9 cellular contexts compared by ENCODE assay signal in the genomic region with DNA sequence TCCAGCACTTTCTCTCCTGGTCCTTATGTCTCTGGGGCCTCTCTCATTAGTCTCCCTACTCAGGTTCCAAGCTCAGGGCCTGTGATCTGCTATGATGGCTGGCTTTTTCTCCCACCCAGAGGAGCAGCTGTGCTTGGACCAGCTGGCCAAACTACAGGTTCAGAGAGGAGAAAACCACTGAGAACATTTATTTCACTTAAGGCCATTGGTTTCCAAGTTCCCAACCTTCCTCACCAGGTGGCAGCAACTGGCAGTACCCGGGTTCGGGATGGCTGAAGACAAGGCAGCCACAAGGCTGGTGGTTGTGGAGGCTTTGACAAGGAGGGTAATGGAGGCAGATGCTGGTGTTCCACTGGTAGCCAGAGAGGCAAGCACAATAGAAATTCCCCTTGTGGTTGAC. TPM values are rescaled to one million over a fixed set of nuclear protein-coding genes. Genes with fewer than 3 reads are reported as not detected.
DNase-seq lines count a peak whose midpoint lies in the region; ATAC-seq and TF ChIP-seq lines count a peak whose summit lies in the region.
"Had no signal": no experiment of that assay in that cellular context is flagged by ENCODE, and none has a peak within 500 bp of the region (broad histone marks: within the 10 kb centered on the region; RNA-seq: fewer than 3 reads in every experiment).

No MANE protein-coding gene starts in this region.

- 0 out of 2 replicates have a peak, but pooled peaks cover 4% of the 10 kb centered on the region for H3K4me1 ChIP-seq in SJCRH30

- DNase-seq in D341Med (ENCODE audit: low spot score), result peak; percentile 60
- DNase-seq in HL-60 (ENCODE audit: low read depth in 1 of 2, low spot score in 1 of 2), result peak in 1 of 2 experiments; percentile 69
- peak; percentile 65 to 85 for DNase-seq in SJCRH30
- no peak for DNase-seq in kidney epithelial cell (ENCODE audit: low read depth)
- no peak for DNase-seq in OCI-M2 (lab: John Stamatoyannopoulos, UW; ENCODE audit: unreplicated experiment)
- no peak for DNase-seq in A172 (ENCODE audit: low spot score)
- no peak for DNase-seq in C1 segment of cervical spinal cord (lab: John Stamatoyannopoulos, UW)
- DNase-seq: activated CD4-positive, alpha-beta T cell treated with anti-CD3 and anti-CD28 coated beads, Interleukin-2, amount 50 U/mL, for 48 hours had no signal

- H3K36me3 ChIP-seq in SJCRH30 (no peaks in the 10 kb centered on the region), kidney epithelial cell (ENCODE audit: control insufficient read depth, insufficient read depth, low read length) (no peaks in the 10 kb centered on the region)

- H3K4me3 ChIP-seq in HL-60 (replicated peaks; ENCODE audit: insufficient read depth, low read length), result no peak overlapping the region
- H3K4me3 ChIP-seq in SJCRH30, result no peak overlapping the region
- no peak overlapping the region for H3K4me3 ChIP-seq in kidney epithelial cell (ENCODE audit: low read depth, low read length)

- H3K9me3 ChIP-seq in SJCRH30 (replicated peaks), result no peaks in the 10 kb centered on the region

- no peaks in the 10 kb centered on the region for H3K27me3 ChIP-seq in HL-60 (ENCODE audit: insufficient read depth, poor library complexity, severe bottlenecking)
- H3K27me3 ChIP-seq in SJCRH30, result no peaks in the 10 kb centered on the region; the same call in 1 of the 2 replicates
- peaks cover 8% of the 10 kb centered on the region for H3K27me3 ChIP-seq in kidney epithelial cell (ENCODE audit: control insufficient read depth, insufficient read depth, low read length)

- TF ChIP-seq CTCF in HL-60 (IDR thresholded peaks at IDR 0.05; ENCODE audit: insufficient read depth, low read length) (peak; percentile 11), kidney epithelial cell (IDR thresholded peaks at IDR 0.05; ENCODE audit: insufficient read depth, low read length, poor library complexity, severe bottlenecking) (peak; percentile 45)

- H3K27ac ChIP-seq in HL-60 (replicated peaks) (no peak overlapping the region), SJCRH30 (no peak overlapping the region)

- ATAC-seq in GM21737 (IDR thresholded peaks at IDR 0.05; ENCODE audit: unreplicated experiment), result no peak

RNA-seq across cellular contexts. Expression of a gene that starts 29.9 kb away (rescaled TPM):
- total RNA-seq in SJCRH30 (2014; rRNA removed; shearing (Covaris generic)), result 57.3 and 63.0 TPM in 2 replicates
- 21.4 and 28.5 TPM in 2 replicates for total RNA-seq in kidney epithelial cell
- 19.0 and 20.6 TPM in 2 replicates for total RNA-seq in A172 (2014; rRNA removed; shearing (Covaris generic))

RNA-seq across cellular contexts. Expression of a gene that starts 30.5 kb away (rescaled TPM):
- 0.14 and 0.71 TPM in 2 replicates for total RNA-seq in SJCRH30 (2014; rRNA removed; shearing (Covaris generic))
- 0.07 and 0.08 TPM in 2 replicates for total RNA-seq in kidney epithelial cell
- total RNA-seq in A172 (2014; rRNA removed; shearing (Covaris generic)), result 0.07 and 0.12 TPM in 2 replicates

Comparison
In these comparisons a context has a peak if more than half of its experiments do, and no peak if none do; other contexts are left out.
1. DNase-seq: peak in D341Med (single experiment) and SJCRH30 (2 of 2); none in kidney epithelial cell (single experiment), OCI-M2 (single experiment), A172 (single experiment) and C1 segment of cervical spinal cord (0 of 14).